Comparison of ENCODE assay signal across 13 cellular contexts in the genomic region with DNA sequence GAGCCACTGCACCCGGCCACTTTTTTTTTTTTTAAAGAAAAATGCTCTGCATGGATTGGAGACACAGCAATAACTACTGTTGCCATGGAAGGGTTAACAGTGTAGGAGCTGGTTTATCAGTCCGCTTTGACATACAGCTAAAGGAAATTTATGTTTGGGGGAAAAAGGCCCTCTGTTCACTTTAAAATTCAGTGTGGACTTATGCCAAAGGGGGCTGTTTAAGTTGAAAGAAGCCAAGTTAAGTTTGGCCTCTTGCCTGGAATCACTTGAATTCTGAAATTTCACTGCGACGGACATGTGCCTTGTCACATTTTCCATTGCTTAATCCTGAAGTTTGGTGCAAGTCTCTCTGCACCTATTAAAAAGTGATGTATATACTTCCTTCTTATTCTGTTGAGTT. TPM values are rescaled to one million over a fixed set of nuclear protein-coding genes. Genes with fewer than 3 reads are reported as not detected.
DNase-seq lines count a peak whose midpoint lies in the region; ATAC-seq and TF ChIP-seq lines count a peak whose summit lies in the region.
"Had no signal": no experiment of that assay in that cellular context is flagged by ENCODE, and none has a peak within 500 bp of the region (broad histone marks: within the 10 kb centered on the region; RNA-seq: fewer than 3 reads in every experiment).

No MANE protein-coding gene starts in this region.

- H3K9ac ChIP-seq in skeletal muscle tissue (ENCODE audit: low read depth in 1 of 3, low read length in 3 of 3) = no peak overlapping the region

- H3K36me3 ChIP-seq in skeletal muscle tissue (ENCODE audit: control insufficient read depth in 3 of 3, insufficient read depth in 3 of 3, low read length in 3 of 3) = no peaks in the 10 kb centered on the region
- H3K36me3 ChIP-seq: colonic mucosa had no signal

- H3K4me3 ChIP-seq in fibroblast of mammary gland (ENCODE audit: control insufficient read depth, low read depth, low read length) (no peak overlapping the region), skeletal muscle tissue (ENCODE audit: low read length in 3 of 3) (peak overlapping the region in 1 of 3 donors; percentile 23)
- H3K4me3 ChIP-seq: colonic mucosa had no signal

- H3K27ac ChIP-seq in skeletal muscle tissue (ENCODE audit: low read depth, low read length) = peak overlapping the region; percentile 44

- H3K27me3 ChIP-seq in skeletal muscle tissue (ENCODE audit: control insufficient read depth in 3 of 3, insufficient read depth in 3 of 3, low read length in 3 of 3) = no peaks in the 10 kb centered on the region
- H3K27me3 ChIP-seq: colonic mucosa had no signal

- no peaks in the 10 kb centered on the region for H3K9me3 ChIP-seq in skeletal muscle tissue (ENCODE audit: control insufficient read depth in 3 of 3, low read length in 3 of 3)
- H3K9me3 ChIP-seq: colonic mucosa had no signal

- ATAC-seq in GM18909 (IDR thresholded peaks at IDR 0.05; ENCODE audit: poor library complexity, unreplicated experiment) = no peak
- ATAC-seq: natural killer cell treated with Interleukin-12 subunit alpha and Interleukin-12 subunit beta and Interleukin-15 and Interleukin-18, amount 100 ng/mL, for 72 hours had no signal

- in situ Hi-C loops in SK-MEL-5 (cut with HindIII; ENCODE audit: low pct_unique_long_range_greater_than_20kb, low sequenced_read_pairs) = no loop called here

- no peak for TF ChIP-seq CTCF in fibroblast of mammary gland (conservative IDR thresholded peaks at IDR 0.05; ENCODE audit: control insufficient read depth, insufficient read depth, low read depth, low read length)

- peaks cover 12 to 26% (median 21%) of the 10 kb centered on the region in 3 donors for H3K4me1 ChIP-seq in skeletal muscle tissue (ENCODE audit: control insufficient read depth in 3 of 3, insufficient read depth in 3 of 3, low read length in 3 of 3)
- H3K4me1 ChIP-seq: colonic mucosa had no signal

- DNase-seq in M059J (ENCODE audit: low read depth) (peak; percentile 79), SK-MEL-5 (ENCODE audit: low read depth, low spot score) (peak; percentile 77), fibroblast of mammary gland (ENCODE audit: low read depth) (peak; percentile 71), NCI-H146 treated with DMSO at 0.1 percent for 48 hours (lab: John Stamatoyannopoulos, UW; ENCODE audit: unreplicated experiment) (no peak), HuH-7 (ENCODE audit: low spot score) (no peak), D341Med (ENCODE audit: low spot score) (no peak)
- DNase-seq: activated CD4-positive, alpha-beta T cell treated with anti-CD3 and anti-CD28 coated beads for 1 hour; colonic mucosa; NCI-H2107; stimulated activated CD4-positive, alpha-beta T cell treated with anti-CD3 and anti-CD28 coated beads, Interleukin-1b, Interleukin-23, amount 100 ng/mL, for 48 hours had no signal

RNA-seq across cellular contexts. Expression of a gene that starts 3.1 kb away (rescaled TPM):
- 11.4 and 14.5 TPM in 2 replicates for total RNA-seq in M059J (2014; rRNA removed; shearing (Covaris generic))
- total RNA-seq in SK-MEL-5 (2014; rRNA removed; shearing (Covaris generic)) = 12.1 and 13.7 TPM in 2 replicates
- 5.3 and 6.2 TPM in 2 replicates for polyA plus RNA-seq in SK-MEL-5 (2015; cell fraction: cytosol; rRNA removed)
- polyA plus RNA-seq in SK-MEL-5 (2015; cell fraction: nucleus; rRNA removed) = 1.2 and 2.1 TPM in 2 replicates
- total RNA-seq in skeletal muscle tissue = 7.3 TPM
- total RNA-seq: natural killer cell treated with Interleukin-12 subunit alpha and Interleukin-12 subunit beta and Interleukin-15 and Interleukin-18, amount 100 ng/mL, for 72 hours had no signal

Comparison
In these comparisons a context has a peak if more than half of its experiments do, and no peak if none do; other contexts are left out.
1. DNase-seq: peak in M059J (single experiment), SK-MEL-5 (single experiment) and fibroblast of mammary gland (single experiment); none in NCI-H146 treated with DMSO at 0.1 percent for 48 hours (single experiment), HuH-7 (single experiment) and D341Med (single experiment).